In genomic region chr5:173302546-173303155, GRCh38 we compare ENCODE assay signal across 10 cellular contexts.
DNase-seq lines count a peak whose midpoint lies in the region; ATAC-seq and TF ChIP-seq lines count a peak whose summit lies in the region.
"Had no signal": no experiment of that assay in that cellular context is flagged by ENCODE, and none has a peak within 500 bp of the region (broad histone marks: within the 10 kb centered on the region; RNA-seq: fewer than 3 reads in every experiment).

No MANE protein-coding gene starts in this region.

- no peaks in the 10 kb centered on the region for H3K79me2 ChIP-seq in ACC112 (ENCODE audit: control insufficient read depth, insufficient read depth, low read length, unreplicated experiment)

- ATAC-seq in GM19463 (IDR thresholded peaks at IDR 0.05; ENCODE audit: unreplicated experiment) (no peak), HG02852 (IDR thresholded peaks at IDR 0.05; ENCODE audit: unreplicated experiment) (no peak)

- H3K36me3 ChIP-seq in ACC112 (ENCODE audit: insufficient read depth, low read length) (no peaks in the 10 kb centered on the region), HEK293 (ENCODE audit: control insufficient read depth in 2 of 2, insufficient read depth in 1 of 2, low read length in 2 of 2) (no peaks in the 10 kb centered on the region)

- CTCF ChIA-PET in HEK293 (lab: Yijun Ruan, JAX): interaction anchor here (1.4 to 5.5 kb wide), 3 partner anchors 9 to 29 kb away, joined by 8 to 33 read pairs (median 15); no protein-coding TSS in a partner anchor

- H3K27ac ChIP-seq in ACC112 (ENCODE audit: low read depth, low read length) (no peak overlapping the region), HEK293 (ENCODE audit: extremely low read depth, low read depth, low read length) (no peak overlapping the region)

- TF ChIP-seq CTCF in HEK293 (tag by site-specific recombination; IDR thresholded peaks at IDR 0.05): no peak

- DNase-seq in SW480 (ENCODE audit: low spot score) (peak; percentile 75), foreskin melanocyte (peak; percentile 41), NCI-H128 (lab: John Stamatoyannopoulos, UW; ENCODE audit: unreplicated experiment) (no peak), NCI-H510A (lab: John Stamatoyannopoulos, UW) (no peak)
- DNase-seq: CD4-positive, CD25-positive, alpha-beta regulatory T cell; NCI-H2029 had no signal

- H3K4me3 ChIP-seq in ACC112 (ENCODE audit: low read depth, low read length): no peak overlapping the region
- no peak overlapping the region for H3K4me3 ChIP-seq in HEK293 (ENCODE audit: low read depth, low read length)

- POLR2A ChIA-PET in HEK293 (lab: Yijun Ruan, JAX): interaction anchor here (0.6 to 5.3 kb wide), 4 partner anchors 9 to 29 kb away, joined by 3 to 41 read pairs (median 4); partner anchors contain the start of gene STC2

- peak overlapping the region; percentile 92 for H2AFZ ChIP-seq in ACC112 (ENCODE audit: low read length, unreplicated experiment)

- peaks cover 28% of the 10 kb centered on the region for H3K4me1 ChIP-seq in ACC112 (ENCODE audit: control insufficient read depth, insufficient read depth, low read length, unreplicated experiment)
- H3K4me1 ChIP-seq in HEK293 (ENCODE audit: control insufficient read depth, insufficient read depth, low read length): peaks cover 13% of the 10 kb centered on the region

- H3K27me3 ChIP-seq in ACC112 (ENCODE audit: insufficient read depth, low read length): no peaks in the 10 kb centered on the region

- no peaks in the 10 kb centered on the region for H3K9me3 ChIP-seq in HEK293 (ENCODE audit: control insufficient read depth, insufficient read depth, low read depth, low read length)

TF ChIP-seq in HEK293, 187 proteins besides CTCF, POLR2A, EP300 and RAD21:
- TF ChIP-seq PATZ1 (tag by site-specific recombination; IDR thresholded peaks at IDR 0.05): peak; percentile 73
- TF ChIP-seq ZNF843 (tag by site-specific recombination; IDR thresholded peaks at IDR 0.05): peak; percentile 65; the same call in 1 of the 2 replicates
- TF ChIP-seq ZNF366 (tag by site-specific recombination; conservative IDR thresholded peaks at IDR 0.05): peak; percentile 66; the same call in 1 of the 2 replicates
- peak; percentile 24; the same call in 1 of the 2 replicates for TF ChIP-seq IKZF3 (tag by site-specific recombination; IDR thresholded peaks at IDR 0.05)
- peak; percentile 73; the same call in 1 of the 2 replicates for TF ChIP-seq ZEB2 (tag by site-specific recombination; IDR thresholded peaks at IDR 0.05)
- TF ChIP-seq ZBTB17 (tag by site-specific recombination; IDR thresholded peaks at IDR 0.05): peak; percentile 50; the same call in 1 of the 2 replicates
- TF ChIP-seq KLF17 (tag by site-specific recombination; IDR thresholded peaks at IDR 0.05): peak; percentile 94
- TF ChIP-seq ZSCAN4 (tag by site-specific recombination; IDR thresholded peaks at IDR 0.05): peak; percentile 85
- 0 out of 2 replicates have a peak, but pooled peaks have one; percentile 7 for TF ChIP-seq ZNF398 (tag by site-specific recombination; IDR thresholded peaks at IDR 0.05)
- TF ChIP-seq SP7 (tag by site-specific recombination; IDR thresholded peaks at IDR 0.05): peak; percentile 100
- TF ChIP-seq ZNF580 (tag by site-specific recombination; IDR thresholded peaks at IDR 0.05): 0 out of 2 replicates have a peak, but pooled peaks have one; percentile 17
- TF ChIP-seq ZNF133 (tag by site-specific recombination; IDR thresholded peaks at IDR 0.05): no peak
- TF ChIP-seq KLF1 (tag by site-specific recombination; IDR thresholded peaks at IDR 0.05): peak; percentile 59; the same call in 1 of the 2 replicates
- no peak for TF ChIP-seq ELK4 (IDR thresholded peaks at IDR 0.05; ENCODE audit: borderline replicate concordance, low read depth, low read length)
- peak; percentile 59 for TF ChIP-seq FEZF1 (tag by site-specific recombination; IDR thresholded peaks at IDR 0.05)
- peak; percentile 42 for TF ChIP-seq SP2 (tag by site-specific recombination; IDR thresholded peaks at IDR 0.05)
- TF ChIP-seq HOXD13 (CRISPR knock-in tag; IDR thresholded peaks at IDR 0.05; ENCODE audit: borderline replicate concordance): no peak
- peak; percentile 29 for TF ChIP-seq SETDB1 (IDR thresholded peaks at IDR 0.05; ENCODE audit: insufficient read length, low read length)
- TF ChIP-seq GFI1B (tag by site-specific recombination; IDR thresholded peaks at IDR 0.05): peak; percentile 57; the same call in 1 of the 2 replicates
- no peak for TF ChIP-seq OVOL3 (tag by site-specific recombination; IDR thresholded peaks at IDR 0.05)
- peak; percentile 63 for TF ChIP-seq ZNF585B (tag by site-specific recombination; IDR thresholded peaks at IDR 0.05)
- TF ChIP-seq TRIM28 (IDR thresholded peaks at IDR 0.05; ENCODE audit: borderline replicate concordance, low read length): peak; percentile 92
- no peak for TF ChIP-seq GLI2 (tag by site-specific recombination; IDR thresholded peaks at IDR 0.05; ENCODE audit: borderline replicate concordance, low read depth)

Comparison
In these comparisons a context has a peak if more than half of its experiments do, and no peak if none do; other contexts are left out.
1. DNase-seq: peak in SW480 (single experiment) and foreskin melanocyte (single experiment); none in NCI-H128 (single experiment) and NCI-H510A (single experiment).